In genomic region chr16:23504453-23505179, GRCh38 we compare ENCODE assay signal across 8 cellular contexts. TPM values are rescaled to one million over a fixed set of nuclear protein-coding genes. Genes with fewer than 3 reads are reported as not detected.
DNase-seq lines count a peak whose midpoint lies in the region; ATAC-seq and TF ChIP-seq lines count a peak whose summit lies in the region.

No MANE protein-coding gene starts in this region.

- DNase-seq in AG04449 (ENCODE audit: low read depth, low spot score): peak; percentile 83
- peak; percentile 56 for DNase-seq in SK-MEL-5 (ENCODE audit: low read depth, low spot score)
- no peak for DNase-seq in left ventricle myocardium inferior
- DNase-seq in stimulated activated CD4-positive, alpha-beta T cell treated with anti-CD3 and anti-CD28 coated beads, Interleukin-12 subunit alpha, Interleukin-12 subunit beta, amount 100 ng/mL, for 24 hours (ENCODE audit: low read depth in 2 of 2): peak; percentile 55 to 74
- no peak for DNase-seq in NCI-H1092 (lab: John Stamatoyannopoulos, UW)

- no peak overlapping the region for H3K27ac Mint-ChIP-seq in activated naive CD4-positive, alpha-beta T cell treated with anti-CD3 and anti-CD28 coated beads, Interleukin-2, amount 50 U/mL, for 24 hours

- H3K4me1 ChIP-seq in left ventricle myocardium inferior: peaks cover 92% of the 10 kb centered on the region

- ATAC-seq in GM18861 (IDR thresholded peaks at IDR 0.05; ENCODE audit: unreplicated experiment) (peak; percentile 56), HG03175 (IDR thresholded peaks at IDR 0.05; ENCODE audit: unreplicated experiment) (peak; percentile 86)

- H3K36me3 ChIP-seq in left ventricle myocardium inferior: no peaks in the 10 kb centered on the region

- no peaks in the 10 kb centered on the region for H3K9me3 ChIP-seq in left ventricle myocardium inferior (replicated peaks)

- H3K27me3 ChIP-seq in left ventricle myocardium inferior (ENCODE audit: low read depth): no peaks in the 10 kb centered on the region

- H3K4me1 Mint-ChIP-seq in activated naive CD4-positive, alpha-beta T cell treated with anti-CD3 and anti-CD28 coated beads, Interleukin-2, amount 50 U/mL, for 24 hours: peaks cover 79% of the 10 kb centered on the region

- no peak overlapping the region; the same call in 1 of the 2 replicates for H3K4me3 ChIP-seq in AG04449 (ENCODE audit: low read depth, low read length)
- no peak overlapping the region for H3K4me3 ChIP-seq in left ventricle myocardium inferior

- CTCF ChIA-PET in AG04449 (lab: Yijun Ruan, JAX): interaction anchor here (1.4 to 1.5 kb wide), 2 partner anchors 53 to 71 kb away, joined by 4 to 5 read pairs; partner anchors contain the start of genes EARS2 and UBFD1

- peaks cover 4% of the 10 kb centered on the region for H3K36me3 Mint-ChIP-seq in activated naive CD4-positive, alpha-beta T cell treated with anti-CD3 and anti-CD28 coated beads, Interleukin-2, amount 50 U/mL, for 24 hours

- in situ Hi-C loops in SK-MEL-5 (cut with HindIII; ENCODE audit: low pct_unique_long_range_greater_than_20kb, low sequenced_read_pairs): no loop called here

- intact Hi-C loops in left ventricle myocardium inferior (cut with micrococcal nuclease): no loop called here

- TF ChIP-seq CTCF in AG04449 (IDR thresholded peaks at IDR 0.05; ENCODE audit: insufficient read depth, low read length, missing control alignments) (no peak), left ventricle myocardium inferior (IDR thresholded peaks at IDR 0.05; ENCODE audit: borderline replicate concordance) (no peak)

- POLR2A ChIA-PET in AG04449 (lab: Yijun Ruan, JAX): interaction anchor here (1.1 to 1.2 kb wide), 2 partner anchors 51 to 54 kb away, joined by 3 to 5 read pairs; partner anchors contain the start of gene COG7

- no peaks in the 10 kb centered on the region for H3K27me3 Mint-ChIP-seq in activated naive CD4-positive, alpha-beta T cell treated with anti-CD3 and anti-CD28 coated beads, Interleukin-2, amount 50 U/mL, for 24 hours

- no peaks in the 10 kb centered on the region for H3K9me3 Mint-ChIP-seq in activated naive CD4-positive, alpha-beta T cell treated with anti-CD3 and anti-CD28 coated beads, Interleukin-2, amount 50 U/mL, for 24 hours

- peak overlapping the region; percentile 36 for H3K4me3 Mint-ChIP-seq in activated naive CD4-positive, alpha-beta T cell treated with anti-CD3 and anti-CD28 coated beads, Interleukin-2, amount 50 U/mL, for 24 hours

- peak overlapping the region; percentile 77 for H3K27ac ChIP-seq in left ventricle myocardium inferior (replicated peaks)

RNA-seq across cellular contexts. Expression of gene GGA2, which starts 5.7 kb away (rescaled TPM):
- 43.6 and 58.0 TPM in 2 replicates for total RNA-seq in SK-MEL-5 (2014; rRNA removed; shearing (Covaris generic))
- 51.1 and 61.2 TPM in 2 replicates for polyA plus RNA-seq in SK-MEL-5 (2015; cell fraction: cytosol; rRNA removed)
- 185 and 256 TPM in 2 replicates for polyA plus RNA-seq in SK-MEL-5 (2015; cell fraction: nucleus; rRNA removed)
- total RNA-seq in left ventricle myocardium inferior: 59.4 TPM

RNA-seq across cellular contexts. Expression of gene COG7, which starts 51.6 kb away (rescaled TPM):
- 15.1 and 16.7 TPM in 2 replicates for total RNA-seq in SK-MEL-5 (2014; rRNA removed; shearing (Covaris generic))
- polyA plus RNA-seq in SK-MEL-5 (2015; cell fraction: cytosol; rRNA removed): 17.9 and 23.5 TPM in 2 replicates
- 45.3 and 47.5 TPM in 2 replicates for polyA plus RNA-seq in SK-MEL-5 (2015; cell fraction: nucleus; rRNA removed)
- 11.7 TPM for total RNA-seq in left ventricle myocardium inferior

RNA-seq across cellular contexts. Expression of gene EARS2, which starts 52.5 kb away (rescaled TPM):
- 41.9 and 44.3 TPM in 2 replicates for total RNA-seq in SK-MEL-5 (2014; rRNA removed; shearing (Covaris generic))
- 67.5 and 73.0 TPM in 2 replicates for polyA plus RNA-seq in SK-MEL-5 (2015; cell fraction: cytosol; rRNA removed)
- 45.2 and 61.6 TPM in 2 replicates for polyA plus RNA-seq in SK-MEL-5 (2015; cell fraction: nucleus; rRNA removed)
- 21.1 TPM for total RNA-seq in left ventricle myocardium inferior

RNA-seq across cellular contexts. Expression of gene UBFD1, which starts 52.9 kb away (rescaled TPM):
- 41.7 and 53.1 TPM in 2 replicates for total RNA-seq in SK-MEL-5 (2014; rRNA removed; shearing (Covaris generic))
- polyA plus RNA-seq in SK-MEL-5 (2015; cell fraction: cytosol; rRNA removed): 95.2 and 98.0 TPM in 2 replicates
- polyA plus RNA-seq in SK-MEL-5 (2015; cell fraction: nucleus; rRNA removed): 88.4 and 100 TPM in 2 replicates
- 61.4 TPM for total RNA-seq in left ventricle myocardium inferior

Comparison
In these comparisons a context has a peak if more than half of its experiments do, and no peak if none do; other contexts are left out.
1. DNase-seq: peak in AG04449 (single experiment), SK-MEL-5 (single experiment) and stimulated activated CD4-positive, alpha-beta T cell treated with anti-CD3 and anti-CD28 coated beads, Interleukin-12 subunit alpha, Interleukin-12 subunit beta, amount 100 ng/mL, for 24 hours (2 of 2); none in left ventricle myocardium inferior (single experiment) and NCI-H1092 (single experiment).